ENCODE assay signal across 1 cellular context in the genomic region with DNA sequence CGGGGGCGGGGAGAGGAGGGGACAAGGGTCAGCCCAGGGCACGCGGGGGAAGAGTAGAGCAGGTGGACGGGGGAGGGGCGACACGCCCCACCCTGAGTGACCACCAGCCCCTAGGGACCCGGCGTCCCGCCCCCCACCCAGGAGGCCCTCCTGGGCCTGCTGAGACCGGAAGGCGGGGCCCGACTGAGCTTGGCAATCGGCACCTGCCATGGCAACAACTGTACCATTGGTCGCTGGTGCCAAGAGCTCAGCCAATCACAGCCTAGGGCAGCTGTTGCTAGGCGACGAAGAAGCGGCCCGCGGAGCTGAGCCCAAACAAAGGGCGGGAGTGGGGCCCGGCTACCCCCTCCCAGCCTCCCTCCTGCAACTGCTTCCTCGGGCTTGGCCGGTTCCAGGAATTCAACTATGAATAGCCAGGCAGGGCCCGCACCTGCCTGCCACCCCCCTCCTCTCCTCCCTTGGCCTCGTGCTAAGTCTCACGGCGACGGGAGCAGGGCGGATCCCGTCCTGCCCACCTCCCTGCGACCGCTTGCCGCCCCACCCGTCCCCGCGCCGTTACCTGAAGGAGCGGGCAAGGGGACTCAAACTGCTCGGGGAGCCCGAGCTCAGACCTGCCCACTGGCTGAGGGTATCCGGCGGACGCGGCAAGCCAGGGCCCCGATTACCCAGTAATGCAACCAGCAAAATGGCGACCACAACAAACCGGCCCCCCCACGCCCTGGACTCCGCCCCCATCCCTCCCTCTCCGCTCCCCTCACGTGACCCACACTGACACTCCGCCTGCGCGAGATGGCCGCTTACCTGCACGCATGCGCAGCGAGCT.
TF ChIP-seq lines count a peak whose summit lies in the region.

A gene (minus strand): TSS at position 699 of the 823 bp plus-strand sequence. CDS start 2,295 bp downstream, outside the sequence.

TF ChIP-seq in K562, 482 proteins besides CTCF, POLR2A, EP300 and RAD21 (continued from another document and continues in another):
- TF ChIP-seq FOXK2 (conservative IDR thresholded peaks at IDR 0.05 in 1 of 2, IDR thresholded peaks at IDR 0.05 in 1 of 2; ENCODE audit: low read depth in 2 of 2) = peak; percentile 96 to 97
- no peak for TF ChIP-seq IFI16 (CRISPR knock-in tag; IDR thresholded peaks at IDR 0.05)
- peak; percentile 14 for TF ChIP-seq TBP (optimal IDR thresholded peaks at IDR 0.05; ENCODE audit: low read depth, low read length)
- no peak for TF ChIP-seq ZNF589 (CRISPR knock-in tag; IDR thresholded peaks at IDR 0.05; ENCODE audit: low read depth)
- no peak for TF ChIP-seq ZNF140 (CRISPR knock-in tag; IDR thresholded peaks at IDR 0.05)
- 0 out of 2 replicates have a peak, but pooled peaks have one; percentile 55 for TF ChIP-seq SOX6 (IDR thresholded peaks at IDR 0.05)
- TF ChIP-seq EP400 (IDR thresholded peaks at IDR 0.05) = peak; percentile 99
- peak; percentile 75; the same call in 1 of the 2 replicates for TF ChIP-seq MEF2D (tag; conservative IDR thresholded peaks at IDR 0.05; ENCODE audit: low read depth)
- TF ChIP-seq KDM4B (IDR thresholded peaks at IDR 0.05; ENCODE audit: borderline replicate concordance in 2 of 2, low read depth in 1 of 2) = peak in 1 of 2 experiments; percentile 63; a peak in 1 of 4 replicates
- peak; percentile 73; the same call in 1 of the 2 replicates for TF ChIP-seq ZBTB7A (IDR thresholded peaks at IDR 0.05; ENCODE audit: borderline replicate concordance, control insufficient read depth, low read depth, low read length)
- peak in 1 of 2 experiments; percentile 14; a peak in 1 of 4 replicates for TF ChIP-seq NONO (IDR thresholded peaks at IDR 0.05; ENCODE audit: low read depth in 2 of 2, low read length in 1 of 2)
- peak; percentile 79 for TF ChIP-seq CXXC5 (CRISPR knock-in tag; IDR thresholded peaks at IDR 0.05)
- TF ChIP-seq SMAD4 (CRISPR knock-in tag; conservative IDR thresholded peaks at IDR 0.05) = peak; percentile 86
- TF ChIP-seq HIVEP1 (CRISPR knock-in tag; IDR thresholded peaks at IDR 0.05) = no peak
- peak; percentile 67 for TF ChIP-seq CHD2 (IDR thresholded peaks at IDR 0.05; ENCODE audit: low read depth, low read length)
- peak in 1 of 2 experiments; percentile 28; a peak in 1 of 4 replicates for TF ChIP-seq SRF (CRISPR knock-in tag; IDR thresholded peaks at IDR 0.05)
- peak; percentile 28; the same call in 1 of the 2 replicates for TF ChIP-seq ZNF780A (CRISPR knock-in tag; IDR thresholded peaks at IDR 0.05)
- TF ChIP-seq ZNF23 (CRISPR knock-in tag; IDR thresholded peaks at IDR 0.05) = no peak
- no peak for TF ChIP-seq ZNF232 (CRISPR knock-in tag; IDR thresholded peaks at IDR 0.05)
- TF ChIP-seq, protein P1, sequence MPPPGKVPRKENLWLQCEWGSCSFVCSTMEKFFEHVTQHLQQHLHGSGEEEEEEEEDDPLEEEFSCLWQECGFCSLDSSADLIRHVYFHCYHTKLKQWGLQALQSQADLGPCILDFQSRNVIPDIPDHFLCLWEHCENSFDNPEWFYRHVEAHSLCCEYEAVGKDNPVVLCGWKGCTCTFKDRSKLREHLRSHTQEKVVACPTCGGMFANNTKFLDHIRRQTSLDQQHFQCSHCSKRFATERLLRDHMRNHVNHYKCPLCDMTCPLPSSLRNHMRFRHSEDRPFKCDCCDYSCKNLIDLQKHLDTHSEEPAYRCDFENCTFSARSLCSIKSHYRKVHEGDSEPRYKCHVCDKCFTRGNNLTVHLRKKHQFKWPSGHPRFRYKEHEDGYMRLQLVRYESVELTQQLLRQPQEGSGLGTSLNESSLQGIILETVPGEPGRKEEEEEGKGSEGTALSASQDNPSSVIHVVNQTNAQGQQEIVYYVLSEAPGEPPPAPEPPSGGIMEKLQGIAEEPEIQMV (tag; conservative IDR thresholded peaks at IDR 0.05; ENCODE audit: low read depth) = peak; percentile 42; the same call in 1 of the 2 replicates
- peak; percentile 83 for TF ChIP-seq CBFA2T2 (conservative IDR thresholded peaks at IDR 0.05)
- TF ChIP-seq, protein P2, sequence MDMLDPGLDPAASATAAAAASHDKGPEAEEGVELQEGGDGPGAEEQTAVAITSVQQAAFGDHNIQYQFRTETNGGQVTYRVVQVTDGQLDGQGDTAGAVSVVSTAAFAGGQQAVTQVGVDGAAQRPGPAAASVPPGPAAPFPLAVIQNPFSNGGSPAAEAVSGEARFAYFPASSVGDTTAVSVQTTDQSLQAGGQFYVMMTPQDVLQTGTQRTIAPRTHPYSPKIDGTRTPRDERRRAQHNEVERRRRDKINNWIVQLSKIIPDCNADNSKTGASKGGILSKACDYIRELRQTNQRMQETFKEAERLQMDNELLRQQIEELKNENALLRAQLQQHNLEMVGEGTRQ (CRISPR knock-in tag; IDR thresholded peaks at IDR 0.05) = peak; percentile 98
- TF ChIP-seq SUPT5H (IDR thresholded peaks at IDR 0.05) = peak; percentile 92
- TF ChIP-seq, protein P3, sequence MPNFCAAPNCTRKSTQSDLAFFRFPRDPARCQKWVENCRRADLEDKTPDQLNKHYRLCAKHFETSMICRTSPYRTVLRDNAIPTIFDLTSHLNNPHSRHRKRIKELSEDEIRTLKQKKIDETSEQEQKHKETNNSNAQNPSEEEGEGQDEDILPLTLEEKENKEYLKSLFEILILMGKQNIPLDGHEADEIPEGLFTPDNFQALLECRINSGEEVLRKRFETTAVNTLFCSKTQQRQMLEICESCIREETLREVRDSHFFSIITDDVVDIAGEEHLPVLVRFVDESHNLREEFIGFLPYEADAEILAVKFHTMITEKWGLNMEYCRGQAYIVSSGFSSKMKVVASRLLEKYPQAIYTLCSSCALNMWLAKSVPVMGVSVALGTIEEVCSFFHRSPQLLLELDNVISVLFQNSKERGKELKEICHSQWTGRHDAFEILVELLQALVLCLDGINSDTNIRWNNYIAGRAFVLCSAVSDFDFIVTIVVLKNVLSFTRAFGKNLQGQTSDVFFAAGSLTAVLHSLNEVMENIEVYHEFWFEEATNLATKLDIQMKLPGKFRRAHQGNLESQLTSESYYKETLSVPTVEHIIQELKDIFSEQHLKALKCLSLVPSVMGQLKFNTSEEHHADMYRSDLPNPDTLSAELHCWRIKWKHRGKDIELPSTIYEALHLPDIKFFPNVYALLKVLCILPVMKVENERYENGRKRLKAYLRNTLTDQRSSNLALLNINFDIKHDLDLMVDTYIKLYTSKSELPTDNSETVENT (CRISPR knock-in tag; IDR thresholded peaks at IDR 0.05) = no peak
- TF ChIP-seq TEAD1 (CRISPR knock-in tag; IDR thresholded peaks at IDR 0.05) = 0 out of 4 replicates have a peak, but pooled peaks of 1 of the 2 experiments have one; percentile 7
- TF ChIP-seq RBM14 (IDR thresholded peaks at IDR 0.05; ENCODE audit: borderline replicate concordance, insufficient read depth, low read depth, low read length) = no peak
- TF ChIP-seq SMARCB1 (IDR thresholded peaks at IDR 0.05; ENCODE audit: insufficient read length, low read depth) = no peak
- TF ChIP-seq, protein P4, sequence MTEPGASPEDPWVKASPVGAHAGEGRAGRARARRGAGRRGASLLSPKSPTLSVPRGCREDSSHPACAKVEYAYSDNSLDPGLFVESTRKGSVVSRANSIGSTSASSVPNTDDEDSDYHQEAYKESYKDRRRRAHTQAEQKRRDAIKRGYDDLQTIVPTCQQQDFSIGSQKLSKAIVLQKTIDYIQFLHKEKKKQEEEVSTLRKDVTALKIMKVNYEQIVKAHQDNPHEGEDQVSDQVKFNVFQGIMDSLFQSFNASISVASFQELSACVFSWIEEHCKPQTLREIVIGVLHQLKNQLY (CRISPR knock-in tag; conservative IDR thresholded peaks at IDR 0.05) = no peak
- peak; percentile 80; the same call in 1 of the 2 replicates for TF ChIP-seq MEF2A (IDR thresholded peaks at IDR 0.05; ENCODE audit: control insufficient read depth, low read depth, low read length)
- TF ChIP-seq, protein P5, sequence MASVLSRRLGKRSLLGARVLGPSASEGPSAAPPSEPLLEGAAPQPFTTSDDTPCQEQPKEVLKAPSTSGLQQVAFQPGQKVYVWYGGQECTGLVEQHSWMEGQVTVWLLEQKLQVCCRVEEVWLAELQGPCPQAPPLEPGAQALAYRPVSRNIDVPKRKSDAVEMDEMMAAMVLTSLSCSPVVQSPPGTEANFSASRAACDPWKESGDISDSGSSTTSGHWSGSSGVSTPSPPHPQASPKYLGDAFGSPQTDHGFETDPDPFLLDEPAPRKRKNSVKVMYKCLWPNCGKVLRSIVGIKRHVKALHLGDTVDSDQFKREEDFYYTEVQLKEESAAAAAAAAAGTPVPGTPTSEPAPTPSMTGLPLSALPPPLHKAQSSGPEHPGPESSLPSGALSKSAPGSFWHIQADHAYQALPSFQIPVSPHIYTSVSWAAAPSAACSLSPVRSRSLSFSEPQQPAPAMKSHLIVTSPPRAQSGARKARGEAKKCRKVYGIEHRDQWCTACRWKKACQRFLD (CRISPR knock-in tag; IDR thresholded peaks at IDR 0.05) = 0 out of 2 replicates have a peak, but pooled peaks have one; percentile 38
- peak in 1 of 2 experiments; percentile 93; a peak in 2 of 4 replicates for TF ChIP-seq CSDE1 (IDR thresholded peaks at IDR 0.05)
- TF ChIP-seq ZNF146 (CRISPR knock-in tag; IDR thresholded peaks at IDR 0.05; ENCODE audit: unreplicated experiment) = no peak
- TF ChIP-seq HNRNPLL (IDR thresholded peaks at IDR 0.05; ENCODE audit: low read depth, low read length, poor library complexity, severe bottlenecking) = no peak
- peak; percentile 54 to 88; a peak in 2 of 4 replicates for TF ChIP-seq SIN3A (IDR thresholded peaks at IDR 0.05; ENCODE audit: borderline replicate concordance in 2 of 2, control insufficient read depth in 1 of 2, low read depth in 2 of 2, low read length in 2 of 2)
- TF ChIP-seq, protein P6, sequence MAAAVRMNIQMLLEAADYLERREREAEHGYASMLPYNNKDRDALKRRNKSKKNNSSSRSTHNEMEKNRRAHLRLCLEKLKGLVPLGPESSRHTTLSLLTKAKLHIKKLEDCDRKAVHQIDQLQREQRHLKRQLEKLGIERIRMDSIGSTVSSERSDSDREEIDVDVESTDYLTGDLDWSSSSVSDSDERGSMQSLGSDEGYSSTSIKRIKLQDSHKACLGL (CRISPR knock-in tag; IDR thresholded peaks at IDR 0.05; ENCODE audit: borderline replicate concordance, poor library complexity, severe bottlenecking) = peak; percentile 55
- TF ChIP-seq, protein P7, sequence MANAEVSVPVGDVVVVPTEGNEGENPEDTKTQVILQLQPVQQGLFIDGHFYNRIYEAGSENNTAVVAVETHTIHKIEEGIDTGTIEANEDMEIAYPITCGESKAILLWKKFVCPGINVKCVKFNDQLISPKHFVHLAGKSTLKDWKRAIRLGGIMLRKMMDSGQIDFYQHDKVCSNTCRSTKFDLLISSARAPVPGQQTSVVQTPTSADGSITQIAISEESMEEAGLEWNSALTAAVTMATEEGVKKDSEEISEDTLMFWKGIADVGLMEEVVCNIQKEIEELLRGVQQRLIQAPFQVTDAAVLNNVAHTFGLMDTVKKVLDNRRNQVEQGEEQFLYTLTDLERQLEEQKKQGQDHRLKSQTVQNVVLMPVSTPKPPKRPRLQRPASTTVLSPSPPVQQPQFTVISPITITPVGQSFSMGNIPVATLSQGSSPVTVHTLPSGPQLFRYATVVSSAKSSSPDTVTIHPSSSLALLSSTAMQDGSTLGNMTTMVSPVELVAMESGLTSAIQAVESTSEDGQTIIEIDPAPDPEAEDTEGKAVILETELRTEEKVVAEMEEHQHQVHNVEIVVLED (CRISPR knock-in tag; IDR thresholded peaks at IDR 0.05) = no peak
- TF ChIP-seq ZNF41 (CRISPR knock-in tag; conservative IDR thresholded peaks at IDR 0.05) = no peak
- TF ChIP-seq, protein P8, sequence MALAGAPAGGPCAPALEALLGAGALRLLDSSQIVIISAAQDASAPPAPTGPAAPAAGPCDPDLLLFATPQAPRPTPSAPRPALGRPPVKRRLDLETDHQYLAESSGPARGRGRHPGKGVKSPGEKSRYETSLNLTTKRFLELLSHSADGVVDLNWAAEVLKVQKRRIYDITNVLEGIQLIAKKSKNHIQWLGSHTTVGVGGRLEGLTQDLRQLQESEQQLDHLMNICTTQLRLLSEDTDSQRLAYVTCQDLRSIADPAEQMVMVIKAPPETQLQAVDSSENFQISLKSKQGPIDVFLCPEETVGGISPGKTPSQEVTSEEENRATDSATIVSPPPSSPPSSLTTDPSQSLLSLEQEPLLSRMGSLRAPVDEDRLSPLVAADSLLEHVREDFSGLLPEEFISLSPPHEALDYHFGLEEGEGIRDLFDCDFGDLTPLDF (CRISPR knock-in tag; IDR thresholded peaks at IDR 0.05) = peak; percentile 63
- TF ChIP-seq, protein P9, sequence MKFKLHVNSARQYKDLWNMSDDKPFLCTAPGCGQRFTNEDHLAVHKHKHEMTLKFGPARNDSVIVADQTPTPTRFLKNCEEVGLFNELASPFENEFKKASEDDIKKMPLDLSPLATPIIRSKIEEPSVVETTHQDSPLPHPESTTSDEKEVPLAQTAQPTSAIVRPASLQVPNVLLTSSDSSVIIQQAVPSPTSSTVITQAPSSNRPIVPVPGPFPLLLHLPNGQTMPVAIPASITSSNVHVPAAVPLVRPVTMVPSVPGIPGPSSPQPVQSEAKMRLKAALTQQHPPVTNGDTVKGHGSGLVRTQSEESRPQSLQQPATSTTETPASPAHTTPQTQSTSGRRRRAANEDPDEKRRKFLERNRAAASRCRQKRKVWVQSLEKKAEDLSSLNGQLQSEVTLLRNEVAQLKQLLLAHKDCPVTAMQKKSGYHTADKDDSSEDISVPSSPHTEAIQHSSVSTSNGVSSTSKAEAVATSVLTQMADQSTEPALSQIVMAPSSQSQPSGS (CRISPR knock-in tag; IDR thresholded peaks at IDR 0.05) = no peak
- TF ChIP-seq LEF1 (IDR thresholded peaks at IDR 0.05) = peak; percentile 33; the same call in 1 of the 2 replicates
- TF ChIP-seq POLR2AphosphoS5 (IDR thresholded peaks at IDR 0.05; ENCODE audit: control insufficient read depth, insufficient read depth, low read depth, low read length) = peak; percentile 34; the same call in 1 of the 2 replicates
- peak; percentile 86 for TF ChIP-seq OTX1 (CRISPR knock-in tag; IDR thresholded peaks at IDR 0.05)
- peak; percentile 98 for TF ChIP-seq RBM22 (IDR thresholded peaks at IDR 0.05; ENCODE audit: low read depth, low read length, poor library complexity, severe bottlenecking)
- TF ChIP-seq, protein P10, sequence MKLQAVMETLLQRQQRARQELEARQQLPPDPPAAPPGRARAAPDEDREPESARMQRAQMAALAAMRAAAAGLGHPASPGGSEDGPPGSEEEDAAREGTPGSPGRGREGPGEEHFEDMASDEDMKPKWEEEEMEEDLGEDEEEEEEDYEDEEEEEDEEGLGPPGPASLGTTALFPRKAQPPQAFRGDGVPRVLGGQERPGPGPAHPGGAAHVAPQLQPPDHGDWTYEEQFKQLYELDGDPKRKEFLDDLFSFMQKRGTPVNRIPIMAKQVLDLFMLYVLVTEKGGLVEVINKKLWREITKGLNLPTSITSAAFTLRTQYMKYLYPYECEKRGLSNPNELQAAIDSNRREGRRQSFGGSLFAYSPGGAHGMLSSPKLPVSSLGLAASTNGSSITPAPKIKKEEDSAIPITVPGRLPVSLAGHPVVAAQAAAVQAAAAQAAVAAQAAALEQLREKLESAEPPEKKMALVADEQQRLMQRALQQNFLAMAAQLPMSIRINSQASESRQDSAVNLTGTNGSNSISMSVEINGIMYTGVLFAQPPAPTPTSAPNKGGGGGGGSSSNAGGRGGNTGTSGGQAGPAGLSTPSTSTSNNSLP (IDR thresholded peaks at IDR 0.05; ENCODE audit: borderline replicate concordance, low read depth, low read length) = no peak
- TF ChIP-seq TAF7 (tag; IDR thresholded peaks at IDR 0.05) = peak; percentile 32; the same call in 1 of the 2 replicates
- TF ChIP-seq FOS (IDR thresholded peaks at IDR 0.05; ENCODE audit: extremely low read depth, insufficient read length) = peak; percentile 88
- TF ChIP-seq CBX5 (IDR thresholded peaks at IDR 0.05; ENCODE audit: borderline replicate concordance, low read depth) = no peak
